Comparison of ENCODE assay signal across 19 cellular contexts in genomic region chr18:51619283-51619682, GRCh38.
DNase-seq lines count a peak whose midpoint lies in the region; ATAC-seq, FAIRE-seq and TF ChIP-seq lines count a peak whose summit lies in the region.
"Had no signal": no experiment of that assay in that cellular context is flagged by ENCODE, and none has a peak within 500 bp of the region (broad histone marks: within the 10 kb centered on the region; RNA-seq: fewer than 3 reads in every experiment).

No MANE protein-coding gene starts in this region.

- POLR2A ChIA-PET in A549 (lab: Yijun Ruan, JAX) (no interaction called here), PC-9 (lab: Charles Lee; ENCODE audit: unreplicated experiment) (no interaction called here)

- H3K27ac ChIP-seq in A549, result peak overlapping the region; percentile 24 to 88; a peak in 4 of 6 replicates
- H3K27ac ChIP-seq in MM.1S (ENCODE audit: low read length), result no peak overlapping the region
- H3K27ac ChIP-seq in mesendoderm (ENCODE audit: low read depth, low read length), result no peak overlapping the region
- no peak overlapping the region for H3K27ac ChIP-seq in PC-9
- H3K27ac ChIP-seq in neuronal stem cell (replicated peaks; ENCODE audit: low read length), result no peak overlapping the region

- H3K9me3 Mint-ChIP-seq in stimulated activated memory B cell treated with anti-CD40 and anti-IgM and Interleukin-4, amounts not matched to agents 10 μg/mL and 1 μg/mL and 100 μg/mL, for 72 hours, result no peaks in the 10 kb centered on the region
- H3K9me3 Mint-ChIP-seq: GM23338 had no signal

- no peak overlapping the region for H3K14ac ChIP-seq in neuronal stem cell (ENCODE audit: low read length)

- TF ChIP-seq CTCF in A549 (IDR thresholded peaks at IDR 0.05) (no peak), MM.1S (IDR thresholded peaks at IDR 0.05; ENCODE audit: low read length) (no peak), PC-9 (conservative IDR thresholded peaks at IDR 0.05) (no peak)

- CTCF ChIA-PET in A549 (lab: Yijun Ruan, JAX) (no interaction called here), PC-9 (lab: Charles Lee) (no interaction called here)

- no peak for TF ChIP-seq RAD21 in A549 (conservative IDR thresholded peaks at IDR 0.05 in 1 of 2, IDR thresholded peaks at IDR 0.05 in 1 of 2)

- H3K18ac ChIP-seq in mesendoderm (ENCODE audit: low read length) (peak overlapping the region; percentile 0), neuronal stem cell (ENCODE audit: low read length) (no peak overlapping the region)

- no peak for DNase-seq in A549 (ENCODE audit: low read depth in 1 of 2, low spot score in 1 of 2)
- DNase-seq in MM.1S, result no peak
- DNase-seq in mesendoderm, result no peak
- DNase-seq in PC-9, result no peak
- no peak for DNase-seq in neuronal stem cell (ENCODE audit: low spot score)
- DNase-seq: C1 segment of cervical spinal cord; Calu3; CD4-positive, alpha-beta memory T cell; COR-L47; DMS53; DMS79 treated with DMSO at 0.1 percent for 48 hours; GF-D8; HFFc6 had no signal

- peak overlapping the region; percentile 21; the same call in 1 of the 2 replicates for H2AFZ ChIP-seq in MM.1S (ENCODE audit: low read length)
- H2AFZ ChIP-seq in PC-9, result no peak overlapping the region
- H2AFZ ChIP-seq in neuronal stem cell (ENCODE audit: low read length), result no peak overlapping the region
- H2AFZ ChIP-seq: GM23338 had no signal

- H3K9me2 ChIP-seq in MM.1S (replicated peaks; ENCODE audit: insufficient read depth, low read length), result no peaks in the 10 kb centered on the region
- H3K9me2 ChIP-seq in PC-9 (ENCODE audit: insufficient read depth), result no peaks in the 10 kb centered on the region

- no peak overlapping the region for H4K91ac ChIP-seq in neuronal stem cell (ENCODE audit: low read depth, low read length, poor library complexity)

- no peak for FAIRE-seq in A549 (lab: Jason Lieb, UNC)
- FAIRE-seq: GM12891, GM18507, H54 had no signal

- H3K4ac ChIP-seq in mesendoderm (ENCODE audit: low read depth, low read length), result no peak overlapping the region
- H3K4ac ChIP-seq in neuronal stem cell (ENCODE audit: low read length), result no peak overlapping the region

- H3K36me3 Mint-ChIP-seq in stimulated activated memory B cell treated with anti-CD40 and anti-IgM and Interleukin-4, amounts not matched to agents 10 μg/mL and 1 μg/mL and 100 μg/mL, for 72 hours, result no peaks in the 10 kb centered on the region
- H3K36me3 Mint-ChIP-seq: CD4-positive, alpha-beta memory T cell had no signal

- H2BK12ac ChIP-seq in neuronal stem cell (ENCODE audit: low read length), result no peak overlapping the region

- intact Hi-C loops in PC-9 (cut with micrococcal nuclease; ENCODE audit: unreplicated experiment), result no loop called here

- H3K23ac ChIP-seq in mesendoderm (ENCODE audit: low read length), result no peak overlapping the region
- H3K23ac ChIP-seq in neuronal stem cell (ENCODE audit: low read depth, low read length, poor library complexity), result no peak overlapping the region

- no peaks in the 10 kb centered on the region for H4K20me1 ChIP-seq in MM.1S (ENCODE audit: insufficient read depth, low read length)
- no peaks in the 10 kb centered on the region for H4K20me1 ChIP-seq in PC-9 (ENCODE audit: insufficient read depth)

- H3K9me3 ChIP-seq in A549 (no peaks in the 10 kb centered on the region), MM.1S (replicated peaks; ENCODE audit: insufficient read depth, low read length) (no peaks in the 10 kb centered on the region), PC-9 (ENCODE audit: insufficient read depth, low read depth) (no peaks in the 10 kb centered on the region), neuronal stem cell (replicated peaks in 1 of 2; ENCODE audit: control insufficient read depth in 2 of 2, insufficient read depth in 1 of 2, low read depth in 1 of 2, low read length in 2 of 2) (no peaks in the 10 kb centered on the region)
- H3K9me3 ChIP-seq: HAP-1 had no signal

- H3K27me3 Mint-ChIP-seq in stimulated activated memory B cell treated with anti-CD40 and anti-IgM and Interleukin-4, amounts not matched to agents 10 μg/mL and 1 μg/mL and 100 μg/mL, for 72 hours, result peaks cover 43% of the 10 kb centered on the region

- H3K4me1 ChIP-seq in A549 (peaks cover 42% of the 10 kb centered on the region), MM.1S (ENCODE audit: low read length) (peaks cover 11% of the 10 kb centered on the region), mesendoderm (ENCODE audit: control insufficient read depth, low read depth, low read length) (peaks cover 9% of the 10 kb centered on the region), PC-9 (replicated peaks; ENCODE audit: insufficient read depth) (peaks cover 38% of the 10 kb centered on the region), neuronal stem cell (ENCODE audit: control insufficient read depth in 2 of 2, insufficient read depth in 1 of 2, low read depth in 1 of 2, low read length in 2 of 2) (peaks cover 4 to 10% of the 10 kb centered on the region in 2 donors)
- H3K4me1 ChIP-seq: HAP-1 had no signal

- no peaks in the 10 kb centered on the region for H3K4me1 Mint-ChIP-seq in stimulated activated memory B cell treated with anti-CD40 and anti-IgM and Interleukin-4, amounts not matched to agents 10 μg/mL and 1 μg/mL and 100 μg/mL, for 72 hours
- H3K4me1 Mint-ChIP-seq: CD4-positive, alpha-beta memory T cell had no signal

- no peak overlapping the region for H3K56ac ChIP-seq in mesendoderm (ENCODE audit: low read length)

- H4K5ac ChIP-seq in mesendoderm (ENCODE audit: low read length), result no peak overlapping the region

- H4K8ac ChIP-seq in mesendoderm (ENCODE audit: low read depth, low read length), result no peak overlapping the region
- no peak overlapping the region for H4K8ac ChIP-seq in neuronal stem cell (ENCODE audit: low read depth, low read length)

- H3K36me3 ChIP-seq in MM.1S (replicated peaks; ENCODE audit: insufficient read depth, low read length) (no peaks in the 10 kb centered on the region), mesendoderm (ENCODE audit: control insufficient read depth, insufficient read depth, low read length) (no peaks in the 10 kb centered on the region), PC-9 (ENCODE audit: low read depth) (no peaks in the 10 kb centered on the region), neuronal stem cell (replicated peaks in 1 of 2; ENCODE audit: control insufficient read depth in 2 of 2, insufficient read depth in 2 of 2, low read length in 2 of 2) (no peaks in the 10 kb centered on the region)
- H3K36me3 ChIP-seq: HAP-1 had no signal

- no peak overlapping the region for H2BK15ac ChIP-seq in mesendoderm (replicated peaks; ENCODE audit: low read depth)
- no peak overlapping the region for H2BK15ac ChIP-seq in neuronal stem cell (ENCODE audit: low read length)

- no peak for ATAC-seq in A549
- peak; percentile 27 for ATAC-seq in stimulated activated memory B cell treated with anti-CD40 and anti-IgM and Interleukin-4, amounts not matched to agents 10 μg/mL and 1 μg/mL and 100 μg/mL, for 72 hours
- ATAC-seq: GM23338 had no signal

- no peak overlapping the region for H3K27ac Mint-ChIP-seq in stimulated activated memory B cell treated with anti-CD40 and anti-IgM and Interleukin-4, amounts not matched to agents 10 μg/mL and 1 μg/mL and 100 μg/mL, for 72 hours
- H3K27ac Mint-ChIP-seq: CD4-positive, alpha-beta memory T cell; GM23338; HFFc6 had no signal

- TF ChIP-seq EP300 in A549 (IDR thresholded peaks at IDR 0.05), result no peak

- no peak overlapping the region for H3K4me2 ChIP-seq in A549
- no peak overlapping the region for H3K4me2 ChIP-seq in MM.1S (ENCODE audit: low read depth, low read length)
- H3K4me2 ChIP-seq in mesendoderm (ENCODE audit: low read length), result no peak overlapping the region
- H3K4me2 ChIP-seq in PC-9, result no peak overlapping the region
- H3K4me2 ChIP-seq in neuronal stem cell (ENCODE audit: insufficient read depth, low read length, poor library complexity, severe bottlenecking), result no peak overlapping the region
- H3K4me2 ChIP-seq: GM23338 had no signal

- H3F3A ChIP-seq in MM.1S (ENCODE audit: insufficient read depth, low read length), result no peaks in the 10 kb centered on the region
- H3F3A ChIP-seq in PC-9 (ENCODE audit: insufficient read depth, low read depth), result peaks cover 34% of the 10 kb centered on the region

- H3K79me1 ChIP-seq in mesendoderm (ENCODE audit: low read length) (no peaks in the 10 kb centered on the region), neuronal stem cell (ENCODE audit: low read depth, low read length) (no peaks in the 10 kb centered on the region)

- H3K27me3 ChIP-seq in MM.1S (replicated peaks; ENCODE audit: insufficient read depth, low read length) (no peaks in the 10 kb centered on the region), mesendoderm (ENCODE audit: insufficient read depth, low read length, poor library complexity) (no peaks in the 10 kb centered on the region), PC-9 (ENCODE audit: insufficient read depth, low read depth) (no peaks in the 10 kb centered on the region), neuronal stem cell (ENCODE audit: control insufficient read depth in 3 of 3, insufficient read depth in 3 of 3, low read depth in 1 of 3, low read length in 3 of 3) (peaks cover 0 to 10% (median 0%) of the 10 kb centered on the region in 3 experiments)

- peak overlapping the region; percentile 80 for H2AK5ac ChIP-seq in mesendoderm (ENCODE audit: low read length)
- H2AK5ac ChIP-seq in neuronal stem cell (ENCODE audit: low read depth, low read length), result no peak overlapping the region

- peak overlapping the region; percentile 92 for H2BK120ac ChIP-seq in mesendoderm (ENCODE audit: low read depth, low read length)
- H2BK120ac ChIP-seq in neuronal stem cell (ENCODE audit: low read depth, low read length), result no peak overlapping the region

- H3K9ac ChIP-seq in MM.1S (ENCODE audit: low read length) (no peak overlapping the region), mesendoderm (ENCODE audit: low read length) (no peak overlapping the region), neuronal stem cell (ENCODE audit: low read depth, low read length, poor library complexity) (no peak overlapping the region)

- H3K4me3 Mint-ChIP-seq in stimulated activated memory B cell treated with anti-CD40 and anti-IgM and Interleukin-4, amounts not matched to agents 10 μg/mL and 1 μg/mL and 100 μg/mL, for 72 hours, result no peak overlapping the region
- H3K4me3 Mint-ChIP-seq: CD4-positive, alpha-beta memory T cell; GM23338; HFFc6 had no signal

- TF ChIP-seq POLR2A in A549 (IDR thresholded peaks at IDR 0.05; ENCODE audit: low read length), result no peak

- H2BK5ac ChIP-seq in mesendoderm (ENCODE audit: low read length), result peak overlapping the region; percentile 33
- no peak overlapping the region for H2BK5ac ChIP-seq in neuronal stem cell (ENCODE audit: low read length)

- H3K4me3 ChIP-seq in A549, result no peak overlapping the region
- H3K4me3 ChIP-seq in MM.1S (ENCODE audit: low read length), result no peak overlapping the region
- H3K4me3 ChIP-seq in mesendoderm (ENCODE audit: low read length), result no peak overlapping the region
- H3K4me3 ChIP-seq in PC-9, result no peak overlapping the region
- H3K4me3 ChIP-seq in neuronal stem cell (ENCODE audit: low read length in 2 of 2), result no peak overlapping the region
- H3K4me3 ChIP-seq: GM23338, HAP-1 had no signal

- no TSS peak for BruUV-seq in PC-9 (replicated peaks; lab: Mats Ljungman, UMichigan)

- 13% methylated on average over 1 of the region's 1 CpG for WGBS in A549 (ENCODE audit: missing lambda C conversion rate)
- no CpG with 5 or more reads among the region's 1 CpG for WGBS in mesendoderm (ENCODE audit: extremely low coverage, insufficient coverage, low lambda C conversion rate)
- no CpG with 5 or more reads among the region's 1 CpG for WGBS in neuronal stem cell (ENCODE audit: extremely low coverage in 2 of 2, insufficient read length in 2 of 2, insufficient replicate concordance in 1 of 2), 2 donors

- H3K79me2 ChIP-seq in MM.1S (ENCODE audit: low read length), result no peaks in the 10 kb centered on the region
- no peaks in the 10 kb centered on the region for H3K79me2 ChIP-seq in mesendoderm (ENCODE audit: control insufficient read depth, insufficient read depth, low read length)
- H3K79me2 ChIP-seq in PC-9 (ENCODE audit: low read depth), result no peaks in the 10 kb centered on the region

Comparison
In these comparisons a context has a peak if more than half of its experiments do, and no peak if none do; other contexts are left out.
1. H3K27ac ChIP-seq: peak in A549 (2 of 2); none in MM.1S (single experiment), mesendoderm (single experiment), PC-9 (single experiment) and neuronal stem cell (single experiment).